23 cellular contexts compared by ENCODE assay signal in the genomic region with DNA sequence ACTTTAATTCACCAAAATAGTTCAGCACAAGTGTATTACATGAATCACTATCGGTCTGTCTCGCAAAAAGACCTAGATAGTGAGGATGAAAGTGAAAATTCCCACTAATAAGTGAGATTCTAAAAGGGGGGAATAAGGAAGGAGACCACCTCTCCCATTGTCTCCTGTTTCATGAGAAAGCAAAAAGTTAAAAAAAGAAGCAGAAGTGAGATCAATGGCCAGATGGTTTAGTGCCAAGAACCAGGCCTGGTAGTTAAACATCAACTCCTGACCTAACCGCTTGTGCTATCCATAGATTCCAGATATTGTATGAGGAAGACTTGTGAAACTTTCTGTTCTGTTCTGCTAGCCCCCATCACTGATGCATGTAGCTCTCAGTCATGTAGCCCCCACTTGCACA.
DNase-seq lines count a peak whose midpoint lies in the region; ATAC-seq, FAIRE-seq and TF ChIP-seq lines count a peak whose summit lies in the region.
"Had no signal": no experiment of that assay in that cellular context is flagged by ENCODE, and none has a peak within 500 bp of the region (broad histone marks: within the 10 kb centered on the region; RNA-seq: fewer than 3 reads in every experiment).

No MANE protein-coding gene starts in this region.

- H2AFZ ChIP-seq in HCT116 (ENCODE audit: low read depth, low read length, poor library complexity, severe bottlenecking) (no peak overlapping the region), K562 (ENCODE audit: low read depth, low read length) (no peak overlapping the region)

- in situ Hi-C loops in K562 (cut with MboI): no loop called here

- H3K27ac Mint-ChIP-seq in activated naive CD4-positive, alpha-beta T cell treated with anti-CD3 and anti-CD28 coated beads, Interleukin-2, amount 50 U/mL, for 72 hours: no peak overlapping the region
- H3K27ac Mint-ChIP-seq: B cell, CD14-positive monocyte had no signal

- no peak overlapping the region for H3K9ac ChIP-seq in HCT116 (ENCODE audit: low read length)
- H3K9ac ChIP-seq in K562 (ENCODE audit: insufficient read depth in 1 of 2, low read depth in 2 of 2, low read length in 2 of 2): no peak overlapping the region

- H3K79me2 ChIP-seq in HCT116 (ENCODE audit: insufficient read depth, low read length) (no peaks in the 10 kb centered on the region), K562 (ENCODE audit: control insufficient read depth, insufficient read depth, low read length) (no peaks in the 10 kb centered on the region)

- H3K36me3 Mint-ChIP-seq in activated naive CD4-positive, alpha-beta T cell treated with anti-CD3 and anti-CD28 coated beads, Interleukin-2, amount 50 U/mL, for 72 hours: peaks cover 56 to 67% of the 10 kb centered on the region in 2 donors

- no peak for TF ChIP-seq CTCF in HCT116 (IDR thresholded peaks at IDR 0.05 in 2 of 3, conservative IDR thresholded peaks at IDR 0.05 in 1 of 3; ENCODE audit: borderline replicate concordance in 1 of 3, insufficient read depth in 1 of 3, low read depth in 2 of 3, low read length in 2 of 3)
- TF ChIP-seq CTCF in K562 (IDR thresholded peaks at IDR 0.05 in 2 of 3, conservative IDR thresholded peaks at IDR 0.05 in 1 of 3; ENCODE audit: insufficient read depth in 2 of 3, low read depth in 1 of 3, low read length in 3 of 3): no peak

- RAD21 ChIA-PET in HCT116 (lab: Charles Lee; ENCODE audit: low non-redundant PET in 1 of 2, low total read pairs in 2 of 2, uncharacterized antibody in 2 of 2, unreplicated experiment in 2 of 2): no interaction called here

- H3K4me1 ChIP-seq in HCT116 (ENCODE audit: control insufficient read depth in 1 of 2, insufficient read depth in 2 of 2, low read length in 2 of 2): no peaks in the 10 kb centered on the region
- no peaks in the 10 kb centered on the region for H3K4me1 ChIP-seq in K562 (replicated peaks in 1 of 2; ENCODE audit: control insufficient read depth in 2 of 2, insufficient read depth in 2 of 2, low read length in 2 of 2)
- H3K4me1 ChIP-seq: Peyer's patch had no signal

- no TSS peak for BruUV-seq in HCT116 (replicated peaks; lab: Mats Ljungman, UMichigan)
- no TSS peak for BruUV-seq in K562 (replicated peaks; lab: Mats Ljungman, UMichigan)

- CTCF ChIA-PET in HCT116 (lab: Charles Lee) (no interaction called here), K562 (lab: Yijun Ruan, JAX; ENCODE audit: low intra/inter-chr PET ratio) (no interaction called here)

- peak; percentile 29 for FAIRE-seq in K562 (lab: Jason Lieb, UNC)
- FAIRE-seq: A204.1, GM12891 had no signal

- H3K9me2 ChIP-seq in HCT116 (ENCODE audit: insufficient read depth): no peaks in the 10 kb centered on the region

- WGBS in K562 (ENCODE audit: insufficient coverage, low coverage, missing lambda C conversion rate): 89% methylated on average over 3 of the region's 3 CpGs

- TF ChIP-seq EP300 in K562 (IDR thresholded peaks at IDR 0.05; ENCODE audit: low read length): peak; percentile 42; the same call in 1 of the 2 replicates

- peaks cover 3 to 13% of the 10 kb centered on the region in 2 donors for H3K9me3 Mint-ChIP-seq in activated naive CD4-positive, alpha-beta T cell treated with anti-CD3 and anti-CD28 coated beads, Interleukin-2, amount 50 U/mL, for 72 hours

- H3K27ac ChIP-seq in HCT116 (ENCODE audit: low read depth, low read length) (no peak overlapping the region), K562 (ENCODE audit: extremely low read depth, low read depth, low read length) (no peak overlapping the region)
- H3K27ac ChIP-seq: Peyer's patch had no signal

- H3K9me3 ChIP-seq in HCT116 (ENCODE audit: control insufficient read depth in 1 of 2, insufficient read depth in 1 of 2, low read depth in 1 of 2, low read length in 2 of 2): peaks cover 0 to 5% of the 10 kb centered on the region in 2 experiments; a peak in 1 of 4 replicates
- H3K9me3 ChIP-seq in K562 (replicated peaks; ENCODE audit: control insufficient read depth, insufficient read depth, low read depth, low read length): peaks cover 8% of the 10 kb centered on the region

- H3K9me1 ChIP-seq in K562 (ENCODE audit: control insufficient read depth, insufficient read depth, low read length): no peaks in the 10 kb centered on the region

- H4K20me1 ChIP-seq in HCT116 (ENCODE audit: insufficient read depth) (no peaks in the 10 kb centered on the region), K562 (replicated peaks; ENCODE audit: control insufficient read depth, insufficient read depth, low read length) (no peaks in the 10 kb centered on the region)

- TF ChIP-seq POLR2A in HCT116 (IDR thresholded peaks at IDR 0.05; ENCODE audit: borderline replicate concordance, extremely low read depth, insufficient read depth, insufficient read length) (no peak), K562 (conservative IDR thresholded peaks at IDR 0.05) (no peak)

- H3K4me3 ChIP-seq in HCT116 (replicated peaks in 1 of 2; ENCODE audit: low read depth in 1 of 2, low read length in 2 of 2) (no peak overlapping the region), K562 (no peak overlapping the region)
- H3K4me3 ChIP-seq: Peyer's patch had no signal

- intact Hi-C loops in HCT116 (cut with micrococcal nuclease): no loop called here
- intact Hi-C loops in K562 (cut with micrococcal nuclease): no loop called here

- TF ChIP-seq RAD21 in HCT116 (IDR thresholded peaks at IDR 0.05; ENCODE audit: low read depth) (no peak), K562 (CRISPR knock-in tag; conservative IDR thresholded peaks at IDR 0.05 in 1 of 2, IDR thresholded peaks at IDR 0.05 in 1 of 2) (no peak)

- POLR2A ChIA-PET in HCT116 (lab: Charles Lee): no interaction called here
- POLR2A ChIA-PET in K562 (lab: Yijun Ruan, JAX): no interaction called here

- DNase-seq in CMK (ENCODE audit: low read depth): peak; percentile 7
- DNase-seq in HCT116 (ENCODE audit: low read depth, low spot score): no peak
- no peak for DNase-seq in K562 (ENCODE audit: extremely low read depth in 1 of 4, low spot score in 3 of 4)
- DNase-seq in kidney tubule cell (ENCODE audit: low spot score): peak; percentile 17
- DNase-seq in activated naive CD4-positive, alpha-beta T cell treated with anti-CD3 and anti-CD28 coated beads, Interleukin-2, amount 50 U/mL, for 72 hours (ENCODE audit: low spot score in 2 of 2): no peak
- DNase-seq in NCI-H1092 (lab: John Stamatoyannopoulos, UW): no peak
- no peak for DNase-seq in middle frontal gyrus (ENCODE audit: extremely low spot score, low spot score)
- DNase-seq: DND-41, GOT3, HCEC 1CT, MM.1S, NCI-H1092 treated with DMSO at 0.1 percent for 48 hours, NCI-H146, NCI-H2029, NCI-H226, NCI-H510A treated with DMSO at 0.1 percent for 48 hours, NCI-H774, Peyer's patch had no signal

- H3K36me3 ChIP-seq in HCT116 (ENCODE audit: control insufficient read depth in 1 of 2, insufficient read depth in 2 of 2, low read length in 2 of 2): peaks cover 0 to 7% of the 10 kb centered on the region in 2 experiments; a peak in 1 of 4 replicates
- no peaks in the 10 kb centered on the region for H3K36me3 ChIP-seq in K562 (ENCODE audit: control insufficient read depth, insufficient read depth, low read length)
- H3K36me3 ChIP-seq: Peyer's patch had no signal

- no peak overlapping the region for H3K4me2 ChIP-seq in HCT116 (ENCODE audit: low read length)
- no peak overlapping the region for H3K4me2 ChIP-seq in K562 (ENCODE audit: insufficient read depth, low read length)

- H3K27me3 ChIP-seq in HCT116 (ENCODE audit: insufficient read depth, low read length): no peaks in the 10 kb centered on the region
- H3K27me3 ChIP-seq in K562 (ENCODE audit: control insufficient read depth in 2 of 2, insufficient read depth in 2 of 2, low read length in 2 of 2): no peaks in the 10 kb centered on the region
- H3K27me3 ChIP-seq: Peyer's patch had no signal

- ATAC-seq in HCT116 (no peak), K562 (no peak), GM21515 (IDR thresholded peaks at IDR 0.05; ENCODE audit: unreplicated experiment) (no peak)
- no peak for ATAC-seq in activated naive CD4-positive, alpha-beta T cell treated with anti-CD3 and anti-CD28 coated beads, Interleukin-2, amount 50 U/mL, for 72 hours

TF ChIP-seq in HCT116, 20 proteins besides CTCF, POLR2A, EP300 and RAD21:
- TF ChIP-seq SP1 (IDR thresholded peaks at IDR 0.05; ENCODE audit: low read depth) (no peak), EGR1 (IDR thresholded peaks at IDR 0.05; ENCODE audit: low read depth) (no peak), ZFX (IDR thresholded peaks at IDR 0.05) (no peak), CBX3 (IDR thresholded peaks at IDR 0.05; ENCODE audit: low read depth) (0 out of 2 replicates have a peak, but pooled peaks have one; percentile 37)
- TF ChIP-seq, protein P1, sequence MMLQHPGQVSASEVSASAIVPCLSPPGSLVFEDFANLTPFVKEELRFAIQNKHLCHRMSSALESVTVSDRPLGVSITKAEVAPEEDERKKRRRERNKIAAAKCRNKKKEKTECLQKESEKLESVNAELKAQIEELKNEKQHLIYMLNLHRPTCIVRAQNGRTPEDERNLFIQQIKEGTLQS (IDR thresholded peaks at IDR 0.05): no peak

TF ChIP-seq in K562, 482 proteins besides CTCF, POLR2A, EP300 and RAD21 (continues in another document):
- TF ChIP-seq HDAC3 (IDR thresholded peaks at IDR 0.05; ENCODE audit: borderline replicate concordance, partially characterized antibody) (no peak), ZNF583 (CRISPR knock-in tag; IDR thresholded peaks at IDR 0.05) (no peak), CBX1 (IDR thresholded peaks at IDR 0.05; ENCODE audit: low read depth) (peak; percentile 49; the same call in 1 of the 2 replicates), MCM5 (IDR thresholded peaks at IDR 0.05; ENCODE audit: low read depth) (no peak), TRIM28 (IDR thresholded peaks at IDR 0.05) (peak; percentile 92), ZZZ3 (IDR thresholded peaks at IDR 0.05) (no peak), CBX3 (IDR thresholded peaks at IDR 0.05; ENCODE audit: borderline replicate concordance in 1 of 2, low read length in 2 of 2) (peak in 1 of 2 experiments; percentile 84; a peak in 2 of 3 replicates), NR1H2 (CRISPR knock-in tag; IDR thresholded peaks at IDR 0.05) (no peak)
- TF ChIP-seq, protein P2, sequence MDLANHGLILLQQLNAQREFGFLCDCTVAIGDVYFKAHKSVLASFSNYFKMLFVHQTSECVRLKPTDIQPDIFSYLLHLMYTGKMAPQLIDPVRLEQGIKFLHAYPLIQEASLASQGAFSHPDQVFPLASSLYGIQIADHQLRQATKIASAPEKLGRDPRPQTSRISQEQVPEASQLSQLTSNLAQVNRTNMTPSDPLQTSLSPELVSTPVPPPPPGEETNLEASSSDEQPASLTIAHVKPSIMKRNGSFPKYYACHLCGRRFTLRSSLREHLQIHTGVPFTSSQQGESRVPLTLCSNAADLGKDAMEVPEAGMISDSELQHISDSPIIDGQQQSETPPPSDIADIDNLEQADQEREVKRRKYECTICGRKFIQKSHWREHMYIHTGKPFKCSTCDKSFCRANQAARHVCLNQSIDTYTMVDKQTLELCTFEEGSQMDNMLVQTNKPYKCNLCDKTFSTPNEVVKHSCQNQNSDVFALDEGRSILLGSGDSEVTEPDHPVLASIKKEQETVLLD (IDR thresholded peaks at IDR 0.05): no peak

Comparison
In these comparisons a context has a peak if more than half of its experiments do, and no peak if none do; other contexts are left out.
1. DNase-seq: peak in CMK (single experiment) and kidney tubule cell (single experiment); none in HCT116 (single experiment), K562 (0 of 4), activated naive CD4-positive, alpha-beta T cell treated with anti-CD3 and anti-CD28 coated beads, Interleukin-2, amount 50 U/mL, for 72 hours (0 of 2), NCI-H1092 (single experiment) and middle frontal gyrus (single experiment).